In genomic region chr11:8368772-8369171, GRCh38 we compare ENCODE assay signal across 19 cellular contexts.
DNase-seq lines count a peak whose midpoint lies in the region; ATAC-seq and TF ChIP-seq lines count a peak whose summit lies in the region.
"Had no signal": no experiment of that assay in that cellular context is flagged by ENCODE, and none has a peak within 500 bp of the region (broad histone marks: within the 10 kb centered on the region; RNA-seq: fewer than 3 reads in every experiment).

No MANE protein-coding gene starts in this region.

- H3K36me3 ChIP-seq in esophagus muscularis mucosa (no peaks in the 10 kb centered on the region), esophagus squamous epithelium (no peaks in the 10 kb centered on the region)
- H3K36me3 ChIP-seq: BLaER1 treated with 17β-estradiol and CSF1 and Interleukin-3, amounts not matched to agents 10 nM and 100 nM had no signal

- DNase-seq in activated effector memory CD4-positive, alpha-beta T cell treated with anti-CD3 and anti-CD28 coated beads, Interleukin-2, amount 50 U/mL, for 16 hours: peak; percentile 30
- no peak for DNase-seq in activated effector memory CD4-positive, alpha-beta T cell treated with Interleukin-2 at 50 U/mL for 16 hours
- peak; percentile 46 for DNase-seq in chondrocyte (ENCODE audit: low spot score)
- DNase-seq in posterior vena cava (ENCODE audit: low spot score): peak; percentile 29
- no peak for DNase-seq in esophagus muscularis mucosa (ENCODE audit: extremely low spot score)
- no peak for DNase-seq in esophagus squamous epithelium (lab: John Stamatoyannopoulos, UW)
- DNase-seq: AML-193; Caco-2; Calu3; CD8-positive, alpha-beta T cell; DMS79 treated with DMSO at 0.1 percent for 48 hours; GF-D8 had no signal

- H3K27ac ChIP-seq in esophagus muscularis mucosa (replicated peaks in 1 of 4): no peak overlapping the region
- H3K27ac ChIP-seq in esophagus squamous epithelium: no peak overlapping the region
- H3K27ac ChIP-seq: 22Rv1; A549; BLaER1 treated with 17β-estradiol and CSF1 and Interleukin-3, amounts not matched to agents 10 nM and 100 nM; C4-2B had no signal

- H3K4me3 Mint-ChIP-seq in chondrocyte (ENCODE audit: unreplicated experiment): no peak overlapping the region
- H3K4me3 Mint-ChIP-seq: B cell; CD4-positive, alpha-beta T cell; CD8-positive, alpha-beta T cell had no signal

- H3K27ac Mint-ChIP-seq in chondrocyte (ENCODE audit: unreplicated experiment): no peak overlapping the region
- H3K27ac Mint-ChIP-seq: B cell; CD4-positive, alpha-beta T cell; CD8-positive, alpha-beta T cell had no signal

- H3K4me1 Mint-ChIP-seq in chondrocyte (ENCODE audit: low read depth): no peaks in the 10 kb centered on the region
- H3K4me1 Mint-ChIP-seq: B cell had no signal

- ATAC-seq in GM18498 (IDR thresholded peaks at IDR 0.05; ENCODE audit: unreplicated experiment): no peak
- ATAC-seq: A549; CD8-positive, alpha-beta T cell had no signal

- peaks cover 10% of the 10 kb centered on the region for H3K27me3 Mint-ChIP-seq in chondrocyte (ENCODE audit: low read depth)
- H3K27me3 Mint-ChIP-seq: B cell had no signal

- H3K27me3 ChIP-seq in esophagus muscularis mucosa: no peaks in the 10 kb centered on the region
- H3K27me3 ChIP-seq in esophagus squamous epithelium: no peaks in the 10 kb centered on the region
- H3K27me3 ChIP-seq: BLaER1 treated with 17β-estradiol and CSF1 and Interleukin-3, amounts not matched to agents 10 nM and 100 nM had no signal

- no peaks in the 10 kb centered on the region for H3K9me3 Mint-ChIP-seq in chondrocyte (ENCODE audit: low read depth)
- H3K9me3 Mint-ChIP-seq: CD4-positive, alpha-beta T cell; CD8-positive, alpha-beta T cell had no signal

- no peak for TF ChIP-seq CTCF in chondrocyte (IDR thresholded peaks at IDR 0.05)
- TF ChIP-seq CTCF in esophagus muscularis mucosa (IDR thresholded peaks at IDR 0.05): no peak
- TF ChIP-seq CTCF in esophagus squamous epithelium (IDR thresholded peaks at IDR 0.05): no peak

- no peaks in the 10 kb centered on the region for H3K9me3 ChIP-seq in esophagus muscularis mucosa
- H3K9me3 ChIP-seq in esophagus squamous epithelium: no peaks in the 10 kb centered on the region
- H3K9me3 ChIP-seq: A549; BLaER1 treated with 17β-estradiol and CSF1 and Interleukin-3, amounts not matched to agents 10 nM and 100 nM; Caco-2 had no signal

- intact Hi-C loops in posterior vena cava (cut with DNase I): no loop called here
- intact Hi-C loops in esophagus muscularis mucosa (cut with DNase I): no loop called here
- intact Hi-C loops in esophagus squamous epithelium (cut with DNase I): no loop called here

- no peak for TF ChIP-seq EP300 in esophagus muscularis mucosa (IDR thresholded peaks at IDR 0.05)

- WGBS in esophagus muscularis mucosa: 89% methylated on average over 10 of the region's 10 CpGs
- WGBS in esophagus squamous epithelium, 2 donors: 79 to 84% methylated on average over 10 of the region's 10 CpGs

- H3K4me1 ChIP-seq in esophagus muscularis mucosa (no peaks in the 10 kb centered on the region), esophagus squamous epithelium (peaks cover 0 to 2% (median 0%) of the 10 kb centered on the region in 3 donors)
- H3K4me1 ChIP-seq: A549, Caco-2 had no signal

- H3K36me3 Mint-ChIP-seq in chondrocyte (ENCODE audit: low read depth): no peaks in the 10 kb centered on the region
- H3K36me3 Mint-ChIP-seq: CD8-positive, alpha-beta T cell had no signal

- TF ChIP-seq POLR2A in esophagus muscularis mucosa (IDR thresholded peaks at IDR 0.05; ENCODE audit: low read depth): no peak
- TF ChIP-seq POLR2A in esophagus squamous epithelium (IDR thresholded peaks at IDR 0.05): no peak

- H3K4me3 ChIP-seq in esophagus muscularis mucosa: no peak overlapping the region
- no peak overlapping the region for H3K4me3 ChIP-seq in esophagus squamous epithelium
- H3K4me3 ChIP-seq: A549; BLaER1 treated with 17β-estradiol and CSF1 and Interleukin-3, amounts not matched to agents 10 nM and 100 nM had no signal

Comparison
In these comparisons a context has a peak if more than half of its experiments do, and no peak if none do; other contexts are left out.
1. DNase-seq: peak in activated effector memory CD4-positive, alpha-beta T cell treated with anti-CD3 and anti-CD28 coated beads, Interleukin-2, amount 50 U/mL, for 16 hours (single experiment), chondrocyte (single experiment) and posterior vena cava (single experiment); none in activated effector memory CD4-positive, alpha-beta T cell treated with Interleukin-2 at 50 U/mL for 16 hours (single experiment), esophagus muscularis mucosa (single experiment) and esophagus squamous epithelium (single experiment).